ENCODE assay signal across 9 cellular contexts in the genomic region with DNA sequence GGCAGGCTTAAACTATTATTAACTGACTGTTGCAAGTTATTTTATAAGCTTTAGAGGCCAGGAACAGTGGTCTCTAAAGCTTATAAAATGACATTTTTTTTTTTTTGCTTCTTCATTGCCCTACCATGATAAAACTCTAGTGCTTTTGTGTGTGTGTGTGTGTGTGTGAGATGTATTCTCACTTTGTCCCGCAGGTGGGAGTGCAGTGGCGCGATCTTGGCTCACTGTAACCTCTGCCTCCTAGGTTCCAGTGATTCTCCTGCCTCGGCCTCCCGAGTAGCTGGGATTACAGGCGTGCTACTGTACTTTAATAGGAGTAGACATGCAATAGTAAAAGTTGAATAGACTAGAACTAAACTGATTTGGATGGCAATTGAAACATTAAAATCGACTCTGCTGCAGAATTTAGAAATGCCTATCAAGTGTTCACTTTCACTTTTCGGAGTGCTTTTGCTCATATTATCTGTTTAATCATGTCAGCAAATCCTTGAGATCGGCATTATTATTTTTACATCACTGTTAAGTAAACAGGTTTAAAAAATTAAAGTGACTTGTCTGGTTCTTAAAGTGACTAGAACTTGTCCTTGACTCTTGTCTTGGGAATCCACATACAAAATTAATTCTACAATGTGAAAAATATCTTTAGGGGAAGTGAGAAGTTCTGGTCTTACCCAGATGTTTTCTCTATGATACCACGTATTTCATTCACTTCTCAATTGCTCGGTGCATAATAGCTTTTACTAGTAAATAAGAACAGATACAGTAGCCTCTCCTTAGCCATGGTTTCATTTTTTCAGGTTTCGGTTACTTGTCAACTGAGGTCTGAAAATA. TPM values are rescaled to one million over a fixed set of nuclear protein-coding genes. Genes with fewer than 3 reads are reported as not detected.
DNase-seq lines count a peak whose midpoint lies in the region; ATAC-seq, FAIRE-seq and TF ChIP-seq lines count a peak whose summit lies in the region.
"Had no signal": no experiment of that assay in that cellular context is flagged by ENCODE, and none has a peak within 500 bp of the region (broad histone marks: within the 10 kb centered on the region; RNA-seq: fewer than 3 reads in every experiment).

No MANE protein-coding gene starts in this region.

- H3K9me3 Mint-ChIP-seq in activated naive CD4-positive, alpha-beta T cell treated with anti-CD3 and anti-CD28 coated beads for 36 hours = no peaks in the 10 kb centered on the region

- H3K4me2 ChIP-seq in A549 = peak overlapping the region; percentile 33
- no peak overlapping the region for H3K4me2 ChIP-seq in Loucy (ENCODE audit: low read depth, low read length, poor library complexity, severe bottlenecking)

- H3K4me3 ChIP-seq in A549 (no peak overlapping the region), Loucy (ENCODE audit: low read length, poor library complexity, severe bottlenecking) (no peak overlapping the region), coronary artery (no peak overlapping the region)
- H3K4me3 ChIP-seq: cardiac muscle cell had no signal

- peak; percentile 7 for FAIRE-seq in A549 (lab: Jason Lieb, UNC)

- no peaks in the 10 kb centered on the region for H3F3A ChIP-seq in Loucy (ENCODE audit: low read depth)

- no peak overlapping the region for H3K27ac Mint-ChIP-seq in activated naive CD4-positive, alpha-beta T cell treated with anti-CD3 and anti-CD28 coated beads for 36 hours

- H2AFZ ChIP-seq in Loucy (ENCODE audit: low read length) = 0 out of 2 replicates have a peak overlapping the region, but pooled peaks have one; percentile 37

- H3K27me3 ChIP-seq in Loucy (ENCODE audit: insufficient read depth, low read length, poor library complexity, severe bottlenecking) = no peaks in the 10 kb centered on the region
- H3K27me3 ChIP-seq: cardiac muscle cell had no signal

- no peaks in the 10 kb centered on the region for H3K36me3 Mint-ChIP-seq in activated naive CD4-positive, alpha-beta T cell treated with anti-CD3 and anti-CD28 coated beads for 36 hours (ENCODE audit: low read depth)

- no peak overlapping the region for H3K9ac ChIP-seq in Loucy (ENCODE audit: low read depth, low read length, poor library complexity, severe bottlenecking)

- no peak overlapping the region for H3K4me3 Mint-ChIP-seq in activated naive CD4-positive, alpha-beta T cell treated with anti-CD3 and anti-CD28 coated beads for 36 hours

- H3K9me2 ChIP-seq in Loucy (replicated peaks; ENCODE audit: low read depth, low read length) = no peaks in the 10 kb centered on the region

- no peak for DNase-seq in A549 (ENCODE audit: low read depth in 1 of 2, low spot score in 1 of 2)
- no peak for DNase-seq in SHP77 treated with DMSO at 0.1 percent for 48 hours (lab: John Stamatoyannopoulos, UW)
- DNase-seq in coronary artery (ENCODE audit: low spot score) = no peak
- no peak for DNase-seq in activated naive CD4-positive, alpha-beta T cell treated with anti-CD3 and anti-CD28 coated beads for 36 hours
- no peak for DNase-seq in stimulated activated CD4-positive, alpha-beta T cell treated with anti-CD3 and anti-CD28 coated beads, Interleukin-2, amount 100 ng/mL, for 48 hours

- H3K27ac ChIP-seq in A549 (no peak overlapping the region), coronary artery (no peak overlapping the region)
- H3K27ac ChIP-seq: cardiac muscle cell had no signal

- intact Hi-C loops in activated naive CD4-positive, alpha-beta T cell treated with anti-CD3 and anti-CD28 coated beads for 36 hours (cut with micrococcal nuclease) = no loop called here

- POLR2A ChIA-PET in A549 (lab: Yijun Ruan, JAX) = interaction anchor here (0.9 kb wide), 1 partner anchor 9 kb away, joined by 4 read pairs; no protein-coding TSS in a partner anchor

- H4K20me1 ChIP-seq in Loucy (ENCODE audit: insufficient read depth, low read length, poor library complexity, severe bottlenecking) = no peaks in the 10 kb centered on the region

- H3K79me2 ChIP-seq in Loucy (ENCODE audit: insufficient read depth, low read length) = no peaks in the 10 kb centered on the region

- H3K4me1 Mint-ChIP-seq in activated naive CD4-positive, alpha-beta T cell treated with anti-CD3 and anti-CD28 coated beads for 36 hours (ENCODE audit: low read depth) = no peaks in the 10 kb centered on the region

- no peaks in the 10 kb centered on the region for H3K36me3 ChIP-seq in Loucy (ENCODE audit: insufficient read depth, low read length)
- H3K36me3 ChIP-seq: cardiac muscle cell had no signal

- TF ChIP-seq EP300 in A549 (IDR thresholded peaks at IDR 0.05) = no peak

- peaks cover 21% of the 10 kb centered on the region for H3K27me3 Mint-ChIP-seq in activated naive CD4-positive, alpha-beta T cell treated with anti-CD3 and anti-CD28 coated beads for 36 hours (ENCODE audit: low read depth)

- ATAC-seq in A549 = peak in 1 of 2 experiments; percentile 53; a peak in 3 of 6 replicates
- peak; percentile 94 for ATAC-seq in GM19035 (IDR thresholded peaks at IDR 0.05; ENCODE audit: unreplicated experiment)
- ATAC-seq in HG02870 (IDR thresholded peaks at IDR 0.05; ENCODE audit: unreplicated experiment) = peak; percentile 93

- no peak for TF ChIP-seq RAD21 in A549 (conservative IDR thresholded peaks at IDR 0.05 in 1 of 2, IDR thresholded peaks at IDR 0.05 in 1 of 2)

- no peak for TF ChIP-seq CTCF in A549 (IDR thresholded peaks at IDR 0.05)
- no peak for TF ChIP-seq CTCF in Loucy (conservative IDR thresholded peaks at IDR 0.05; ENCODE audit: low read length)
- TF ChIP-seq CTCF in coronary artery (IDR thresholded peaks at IDR 0.05) = no peak

- H3K9me3 ChIP-seq in A549 = no peaks in the 10 kb centered on the region
- H3K9me3 ChIP-seq in Loucy (ENCODE audit: insufficient read depth, low read depth, low read length) = no peaks in the 10 kb centered on the region

- WGBS in A549 (ENCODE audit: missing lambda C conversion rate) = 59% methylated on average over 12 of the region's 12 CpGs

- CTCF ChIA-PET in A549 (lab: Yijun Ruan, JAX) = interaction anchor here (1.0 to 13.7 kb wide), 6 partner anchors 9 to 228 kb away, joined by 3 to 114 read pairs (median 4); a partner anchor contains a TSS
- CTCF ChIA-PET in activated naive CD4-positive, alpha-beta T cell treated with anti-CD3 and anti-CD28 coated beads for 36 hours (lab: Charles Lee) = no interaction called here

- peaks cover 8% of the 10 kb centered on the region; the same call in 1 of the 3 replicates for H3K4me1 ChIP-seq in A549
- no peaks in the 10 kb centered on the region for H3K4me1 ChIP-seq in Loucy (ENCODE audit: insufficient read depth, low read length, poor library complexity, severe bottlenecking)

- no peak for TF ChIP-seq POLR2A in A549 (IDR thresholded peaks at IDR 0.05; ENCODE audit: low read length)

TF ChIP-seq in A549, 52 proteins besides CTCF, POLR2A, EP300 and RAD21:
- peak; percentile 13 for TF ChIP-seq MAFK (IDR thresholded peaks at IDR 0.05; ENCODE audit: partially characterized antibody)
- TF ChIP-seq, protein P1, sequence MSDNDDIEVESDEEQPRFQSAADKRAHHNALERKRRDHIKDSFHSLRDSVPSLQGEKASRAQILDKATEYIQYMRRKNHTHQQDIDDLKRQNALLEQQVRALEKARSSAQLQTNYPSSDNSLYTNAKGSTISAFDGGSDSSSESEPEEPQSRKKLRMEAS (IDR thresholded peaks at IDR 0.05) = no peak

RNA-seq across cellular contexts. Expression of a gene that starts 8.4 kb away (rescaled TPM):
- polyA plus RNA-seq in A549 (2011; rRNA removed) (28.0 and 31.5 TPM in 2 replicates), A549 (2017; fragmentation: RNase III; extraction: RNeasy Plus Mini Kit Qiagen cat#74134 plus additional on column Dnase treatment) (16.6 to 17.5 TPM (median 17.1 TPM) in 3 replicates)
- polyA plus RNA-seq in A549 (2012; cell fraction: cytosol; rRNA removed) = 18.1 and 18.3 TPM in 2 replicates
- 6.1 and 11.4 TPM in 2 replicates for polyA plus RNA-seq in A549 (2012; cell fraction: nucleus; rRNA removed)
- 15.6 and 20.7 TPM in 2 replicates for polyA minus RNA-seq in A549 (2011; rRNA and poly(A)+ RNA removed)
- total RNA-seq in activated naive CD4-positive, alpha-beta T cell treated with anti-CD3 and anti-CD28 coated beads for 36 hours = 10 to 100 TPM in 1 of 2 experiments, 1 to 10 TPM in 1; 8.8 to 10.3 TPM

RNA-seq across cellular contexts. Expression of a gene that starts 19.8 kb away (rescaled TPM):
- 0.07 TPM in 1 of 2 replicates, not detected in the other for polyA plus RNA-seq in A549 (2011; rRNA removed)
- polyA plus RNA-seq in A549 (2012; cell fraction: cytosol; rRNA removed) = not detected in 2 replicates
- not detected in 2 replicates for polyA plus RNA-seq in A549 (2012; cell fraction: nucleus; rRNA removed)
- polyA plus RNA-seq in A549 (2017; fragmentation: RNase III; extraction: RNeasy Plus Mini Kit Qiagen cat#74134 plus additional on column Dnase treatment) = not detected in 3 replicates
- polyA minus RNA-seq in A549 (2011; rRNA and poly(A)+ RNA removed) = not detected in 2 replicates
- not detected for total RNA-seq in activated naive CD4-positive, alpha-beta T cell treated with anti-CD3 and anti-CD28 coated beads for 36 hours
- polyA plus RNA-seq: cardiac muscle cell had no signal
